Comparison of ENCODE assay signal across 11 cellular contexts in the genomic region with DNA sequence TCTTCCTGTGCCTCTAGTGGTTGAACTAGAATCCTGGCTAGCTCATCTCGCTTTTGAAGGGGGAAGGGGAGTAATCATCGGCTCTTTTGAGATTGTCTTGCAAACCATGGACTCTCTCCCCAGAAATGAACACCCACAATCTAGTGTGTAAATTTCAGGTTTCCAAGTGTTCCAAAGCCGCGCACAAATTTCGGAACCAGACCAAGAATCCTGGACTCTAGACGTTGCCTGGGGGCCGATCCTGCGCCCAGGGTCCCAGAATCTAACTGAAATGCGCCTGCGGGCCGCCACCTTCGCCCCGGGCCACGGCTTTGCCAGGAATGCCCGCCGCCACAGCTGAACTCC. TPM values are rescaled to one million over a fixed set of nuclear protein-coding genes. Genes with fewer than 3 reads are reported as not detected.
DNase-seq lines count a peak whose midpoint lies in the region; ATAC-seq, FAIRE-seq and TF ChIP-seq lines count a peak whose summit lies in the region.
"Had no signal": no experiment of that assay in that cellular context is flagged by ENCODE, and none has a peak within 500 bp of the region (broad histone marks: within the 10 kb centered on the region; RNA-seq: fewer than 3 reads in every experiment).

No MANE protein-coding gene starts in this region.

- H3K27ac ChIP-seq in brain microvascular endothelial cell (no peak overlapping the region), mesendoderm (ENCODE audit: low read depth, low read length) (no peak overlapping the region)
- H3K27ac ChIP-seq: BLaER1 treated with 17β-estradiol and CSF1 and Interleukin-3, amounts not matched to agents 10 nM and 100 nM had no signal

- H3K79me2 ChIP-seq in mesendoderm (ENCODE audit: control insufficient read depth, insufficient read depth, low read length), result no peaks in the 10 kb centered on the region

- TF ChIP-seq POLR2A in GM12891 (IDR thresholded peaks at IDR 0.05; ENCODE audit: low read depth, low read length), result no peak

- H3K4me1 ChIP-seq in mesendoderm (ENCODE audit: control insufficient read depth, low read depth, low read length), result no peaks in the 10 kb centered on the region
- H3K4me1 ChIP-seq: BLaER1 treated with 17β-estradiol and CSF1 and Interleukin-3, amounts not matched to agents 10 nM and 100 nM had no signal

- peak overlapping the region; percentile 56 to 77 for H3K4me3 Mint-ChIP-seq in stimulated activated naive CD8-positive, alpha-beta T cell treated with anti-CD3 and anti-CD28 coated beads, Interleukin-15, amount 100 ng/mL, for 72 hours

- H3K27me3 ChIP-seq in brain microvascular endothelial cell (replicated peaks) (peaks cover 72% of the 10 kb centered on the region), mesendoderm (ENCODE audit: insufficient read depth, low read length, poor library complexity) (peaks cover 61% of the 10 kb centered on the region)

- no peak overlapping the region for H4K8ac ChIP-seq in mesendoderm (ENCODE audit: low read depth, low read length)

- no peak overlapping the region for H3K4me3 ChIP-seq in brain microvascular endothelial cell (ENCODE audit: low read depth, low read length)
- no peak overlapping the region for H3K4me3 ChIP-seq in mesendoderm (ENCODE audit: low read length)
- H3K4me3 ChIP-seq: BLaER1 treated with 17β-estradiol and CSF1 and Interleukin-3, amounts not matched to agents 10 nM and 100 nM had no signal

- H3K79me1 ChIP-seq in mesendoderm (ENCODE audit: low read length), result no peaks in the 10 kb centered on the region

- no peak for FAIRE-seq in GM12891 (lab: Jason Lieb, UNC)

- H2AK5ac ChIP-seq in mesendoderm (ENCODE audit: low read length), result no peak overlapping the region

- peak; percentile 37 for TF ChIP-seq CTCF in brain microvascular endothelial cell (IDR thresholded peaks at IDR 0.05; ENCODE audit: low read depth, low read length, missing control alignments)

- H3K9me3 Mint-ChIP-seq in stimulated activated naive CD8-positive, alpha-beta T cell treated with anti-CD3 and anti-CD28 coated beads, Interleukin-15, amount 100 ng/mL, for 72 hours, result no peaks in the 10 kb centered on the region

- ATAC-seq in stimulated activated naive CD8-positive, alpha-beta T cell treated with anti-CD3 and anti-CD28 coated beads, Interleukin-15, amount 100 ng/mL, for 72 hours, result no peak
- ATAC-seq in stimulated activated naive CD8-positive, alpha-beta T cell treated with anti-CD3 and anti-CD28 coated beads, Interleukin-15, Interleukin-2, amounts not matched to agents 100 U/mL and 50 U/mL, for 24 hours, result no peak
- no peak for ATAC-seq in GM19463 (IDR thresholded peaks at IDR 0.05; ENCODE audit: unreplicated experiment)
- ATAC-seq: activated CD8-positive, alpha-beta T cell treated with anti-CD3 and anti-CD28 coated beads, Interleukin-2, amount 10 ng/mL, durations not matched to agents 7 days and 5 days had no signal

- DNase-seq in stimulated activated naive CD8-positive, alpha-beta T cell treated with anti-CD3 and anti-CD28 coated beads, Interleukin-15, amount 100 ng/mL, for 72 hours, result no peak
- no peak for DNase-seq in stimulated activated naive CD8-positive, alpha-beta T cell treated with anti-CD3 and anti-CD28 coated beads, Interleukin-15, Interleukin-2, amounts not matched to agents 100 U/mL and 50 U/mL, for 24 hours
- DNase-seq in brain microvascular endothelial cell, result no peak
- DNase-seq in mesendoderm, result peak; percentile 67
- no peak for DNase-seq in GM12891 (ENCODE audit: insufficient read length, low spot score)
- DNase-seq in NCI-H345 (lab: John Stamatoyannopoulos, UW), result no peak
- no peak for DNase-seq in activated CD4-positive, alpha-beta T cell treated with anti-CD3 and anti-CD28 coated beads for 4 hours
- DNase-seq: activated CD8-positive, alpha-beta T cell treated with anti-CD3 and anti-CD28 coated beads, Interleukin-2, amount 10 ng/mL, durations not matched to agents 7 days and 5 days; MV-4-11 had no signal

- H2BK120ac ChIP-seq in mesendoderm (ENCODE audit: low read depth, low read length), result no peak overlapping the region

- H3K56ac ChIP-seq in mesendoderm (ENCODE audit: low read length), result peak overlapping the region; percentile 47

- no CpG with 5 or more reads among the region's 16 CpGs for WGBS in mesendoderm (ENCODE audit: extremely low coverage, insufficient coverage, low lambda C conversion rate)

- H3K27ac Mint-ChIP-seq in stimulated activated naive CD8-positive, alpha-beta T cell treated with anti-CD3 and anti-CD28 coated beads, Interleukin-15, amount 100 ng/mL, for 72 hours, result no peak overlapping the region
- H3K27ac Mint-ChIP-seq: activated CD8-positive, alpha-beta T cell treated with anti-CD3 and anti-CD28 coated beads, Interleukin-2, amount 10 ng/mL, durations not matched to agents 7 days and 5 days had no signal

- peaks cover 91% of the 10 kb centered on the region for H3K27me3 Mint-ChIP-seq in stimulated activated naive CD8-positive, alpha-beta T cell treated with anti-CD3 and anti-CD28 coated beads, Interleukin-15, amount 100 ng/mL, for 72 hours

- peak overlapping the region; percentile 34 for H3K9ac ChIP-seq in mesendoderm (ENCODE audit: low read length)
- H3K9ac ChIP-seq: BLaER1 treated with 17β-estradiol and CSF1 and Interleukin-3, amounts not matched to agents 10 nM and 100 nM had no signal

- H2BK5ac ChIP-seq in mesendoderm (ENCODE audit: low read length), result no peak overlapping the region

- no peak overlapping the region for H2BK15ac ChIP-seq in mesendoderm (replicated peaks; ENCODE audit: low read depth)

- peaks cover 40% of the 10 kb centered on the region for H3K4me1 Mint-ChIP-seq in stimulated activated naive CD8-positive, alpha-beta T cell treated with anti-CD3 and anti-CD28 coated beads, Interleukin-15, amount 100 ng/mL, for 72 hours

- no peak overlapping the region for H3K18ac ChIP-seq in mesendoderm (ENCODE audit: low read length)

- in situ Hi-C loops in brain microvascular endothelial cell (cut with HindIII; ENCODE audit: low pct_ligation_motif_present, low sequenced_read_pairs), result no loop called here

- H3K23ac ChIP-seq in mesendoderm (ENCODE audit: low read length), result no peak overlapping the region

- no peak overlapping the region for H4K5ac ChIP-seq in mesendoderm (ENCODE audit: low read length)

- H3K4ac ChIP-seq in mesendoderm (ENCODE audit: low read depth, low read length), result no peak overlapping the region

- peak overlapping the region; percentile 25 for H3K4me2 ChIP-seq in mesendoderm (ENCODE audit: low read length)
- H3K4me2 ChIP-seq: BLaER1 treated with 17β-estradiol and CSF1 and Interleukin-3, amounts not matched to agents 10 nM and 100 nM had no signal

- H3K36me3 ChIP-seq in brain microvascular endothelial cell (replicated peaks) (no peaks in the 10 kb centered on the region), mesendoderm (ENCODE audit: control insufficient read depth, insufficient read depth, low read length) (no peaks in the 10 kb centered on the region)
- H3K36me3 ChIP-seq: BLaER1 treated with 17β-estradiol and CSF1 and Interleukin-3, amounts not matched to agents 10 nM and 100 nM had no signal

TF ChIP-seq in GM12891, 5 proteins besides CTCF, POLR2A, EP300 and RAD21:
- TF ChIP-seq POLR2AphosphoS5 (IDR thresholded peaks at IDR 0.05; ENCODE audit: low read depth, low read length) (no peak), SPI1 (IDR thresholded peaks at IDR 0.05; ENCODE audit: low read depth, low read length) (no peak), POU2F2 (IDR thresholded peaks at IDR 0.05; ENCODE audit: low read depth, low read length) (no peak), PAX5 (IDR thresholded peaks at IDR 0.05; ENCODE audit: insufficient read depth, low read length, severe bottlenecking) (no peak), TAF1 (IDR thresholded peaks at IDR 0.05; ENCODE audit: low read depth, low read length) (no peak)

RNA-seq across cellular contexts. Expression of a gene that starts 4.8 kb away (rescaled TPM):
- 0.01 TPM for polyA plus RNA-seq in mesendoderm (2013, experiment 1 of 2)
- 0.04 TPM for polyA plus RNA-seq in mesendoderm (2013, experiment 2 of 2)
- polyA plus RNA-seq in GM12891 (2012; ENCODE audit: low read depth, missing spikeins), result not detected
